Comparison of ENCODE assay signal across 8 cellular contexts in the genomic region with DNA sequence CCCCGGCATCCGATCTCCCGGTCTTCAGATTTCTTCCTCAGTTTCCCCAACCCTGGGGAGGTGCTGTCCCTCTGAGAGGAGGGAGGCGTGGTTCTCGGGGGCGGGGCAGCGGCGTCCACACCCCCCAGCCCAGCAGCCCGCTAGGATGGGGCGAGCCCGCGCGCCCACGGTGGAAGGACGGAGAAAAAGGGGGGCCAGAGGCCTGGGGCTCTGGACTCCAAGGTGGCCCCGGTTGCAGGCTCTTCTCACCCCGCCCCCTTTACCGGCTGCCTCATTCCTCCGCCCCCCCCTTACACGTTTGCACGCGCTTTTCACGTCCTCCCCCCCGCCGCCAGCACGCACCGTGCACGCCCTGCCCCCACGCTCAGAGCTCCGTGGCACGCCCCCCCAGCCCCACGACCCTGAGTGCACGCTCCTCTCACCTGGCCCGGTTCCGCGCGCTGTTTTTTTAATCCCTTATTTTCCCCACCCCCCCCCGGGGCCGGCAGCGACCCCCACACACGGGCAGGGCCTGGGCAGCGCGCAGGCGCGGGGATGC. TPM values are rescaled to one million over a fixed set of nuclear protein-coding genes. Genes with fewer than 3 reads are reported as not detected.
DNase-seq lines count a peak whose midpoint lies in the region; ATAC-seq and TF ChIP-seq lines count a peak whose summit lies in the region.

No MANE protein-coding gene starts in this region.

- peaks cover 13 to 22% (median 20%) of the 10 kb centered on the region in 3 donors for H3K4me1 Mint-ChIP-seq in IgD-negative memory B cell

- H3K9me3 Mint-ChIP-seq in IgD-negative memory B cell: no peaks in the 10 kb centered on the region

- peak overlapping the region; percentile 10 to 63 (median 43) for H3K27ac Mint-ChIP-seq in IgD-negative memory B cell

- ATAC-seq in left colon: peak; percentile 14
- ATAC-seq in HG02623 (IDR thresholded peaks at IDR 0.05; ENCODE audit: unreplicated experiment): no peak
- no peak for ATAC-seq in HG02970 (IDR thresholded peaks at IDR 0.05; ENCODE audit: low FRiP score, unreplicated experiment)

- H3K36me3 Mint-ChIP-seq in IgD-negative memory B cell: no peaks in the 10 kb centered on the region

- H3K9me3 ChIP-seq in WERI-Rb-1 (ENCODE audit: severe bottlenecking): no peaks in the 10 kb centered on the region

- DNase-seq in D341Med (ENCODE audit: low spot score) (peak; percentile 67), WERI-Rb-1 (peak; percentile 78), cerebellar cortex (ENCODE audit: low spot score) (peak; percentile 63), left colon (peak; percentile 78 to 79)
- peak; percentile 71 to 76 for DNase-seq in stimulated activated CD4-positive, alpha-beta T cell treated with anti-CD3 and anti-CD28 coated beads, Interleukin-2, amount 100 ng/mL, for 24 hours

- peaks cover 3% of the 10 kb centered on the region for H3K27me3 Mint-ChIP-seq in IgD-negative memory B cell

- H3K4me3 Mint-ChIP-seq in IgD-negative memory B cell: peak overlapping the region; percentile 70 to 93 (median 76)

- H3K36me3 ChIP-seq in WERI-Rb-1: peaks cover 6% of the 10 kb centered on the region

- no peak for TF ChIP-seq CTCF in WERI-Rb-1 (IDR thresholded peaks at IDR 0.05; ENCODE audit: low read depth, low read length)

- H3K27ac ChIP-seq in WERI-Rb-1: peak overlapping the region; percentile 62

- H3K4me3 ChIP-seq in WERI-Rb-1 (ENCODE audit: low read depth, low read length): peak overlapping the region; percentile 69

- H3K27me3 ChIP-seq in WERI-Rb-1 (ENCODE audit: insufficient read depth, low read depth, severe bottlenecking): no peaks in the 10 kb centered on the region

- intact Hi-C loops in left colon (cut with DNase I, micrococcal nuclease): no loop called here

RNA-seq across cellular contexts. Expression of gene ZBTB12, which starts 0.4 kb away (rescaled TPM):
- polyA plus RNA-seq in IgD-negative memory B cell: not detected
- total RNA-seq in left colon: 1 to 10 TPM; 2.7 to 2.9 TPM

RNA-seq across cellular contexts. Expression of gene EHMT2, which starts 4.0 kb away (rescaled TPM):
- 49.3 TPM for polyA plus RNA-seq in IgD-negative memory B cell
- total RNA-seq in left colon: 10 to 100 TPM; 28.0 to 30.5 TPM

RNA-seq across cellular contexts. Expression of gene SLC44A4, which starts 22.7 kb away (rescaled TPM):
- polyA plus RNA-seq in IgD-negative memory B cell: not detected
- total RNA-seq in left colon: 100 to 1,000 TPM; 763 to 988 TPM

RNA-seq across cellular contexts. Expression of gene C2, which starts 26.0 kb away (rescaled TPM):
- polyA plus RNA-seq in IgD-negative memory B cell: not detected
- total RNA-seq in left colon: 10 to 100 TPM in 1 of 2 donors, 1 to 10 TPM in 1; 6.1 to 18.2 TPM

RNA-seq across cellular contexts. Expression of gene NEU1, which starts 38.9 kb away (rescaled TPM):
- 25.0 TPM for polyA plus RNA-seq in IgD-negative memory B cell
- total RNA-seq in left colon: 10 to 100 TPM; 33.1 to 63.5 TPM
